ENCODE assay signal across 20 cellular contexts in the genomic region with DNA sequence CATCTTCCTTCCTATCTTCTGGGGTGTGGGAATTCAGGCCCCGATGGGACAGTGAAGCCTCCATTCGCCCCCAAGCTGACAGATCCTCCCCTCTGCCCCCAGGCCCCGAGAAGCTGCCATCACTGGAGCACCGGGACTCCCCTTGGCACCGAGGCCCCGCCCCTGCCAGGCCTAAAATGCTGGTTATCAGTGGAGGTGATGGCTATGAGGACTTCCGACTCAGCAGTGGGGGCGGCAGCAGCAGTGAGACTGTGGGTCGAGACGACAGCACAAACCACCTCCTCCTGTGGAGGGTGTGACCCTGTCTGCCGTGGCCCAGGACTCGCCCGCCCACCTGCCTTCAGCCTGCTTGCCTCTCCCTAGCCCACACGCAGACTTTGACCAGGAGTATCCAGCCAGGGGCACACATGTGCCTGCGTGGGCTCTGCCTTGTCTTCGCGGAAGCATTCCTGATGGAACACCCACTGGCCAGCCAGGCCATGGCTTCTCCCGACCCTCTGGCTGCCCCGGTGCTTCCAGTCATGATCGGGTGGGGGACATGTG. TPM values are rescaled to one million over a fixed set of nuclear protein-coding genes. Genes with fewer than 3 reads are reported as not detected.
DNase-seq lines count a peak whose midpoint lies in the region; ATAC-seq and TF ChIP-seq lines count a peak whose summit lies in the region.
"Had no signal": no experiment of that assay in that cellular context is flagged by ENCODE, and none has a peak within 500 bp of the region (broad histone marks: within the 10 kb centered on the region; RNA-seq: fewer than 3 reads in every experiment).

No MANE protein-coding gene starts in this region.

- no peak overlapping the region for H3K27ac Mint-ChIP-seq in activated CD4-positive, alpha-beta T cell treated with anti-CD3 and anti-CD28 coated beads, Interleukin-2, amount 10 ng/mL, durations not matched to agents 24 days and 14 days
- H3K27ac Mint-ChIP-seq in CD8-positive, alpha-beta T cell = peak overlapping the region; percentile 94
- peak overlapping the region; percentile 88 to 100 (median 98) for H3K27ac Mint-ChIP-seq in naive thymus-derived CD4-positive, alpha-beta T cell

- no peaks in the 10 kb centered on the region for H3K27me3 Mint-ChIP-seq in activated CD4-positive, alpha-beta T cell treated with anti-CD3 and anti-CD28 coated beads, Interleukin-2, amount 10 ng/mL, durations not matched to agents 24 days and 14 days
- no peaks in the 10 kb centered on the region for H3K27me3 Mint-ChIP-seq in CD8-positive, alpha-beta T cell (ENCODE audit: low read depth)
- no peaks in the 10 kb centered on the region for H3K27me3 Mint-ChIP-seq in naive thymus-derived CD4-positive, alpha-beta T cell

- TF ChIP-seq CTCF in CD8-positive, alpha-beta T cell (IDR thresholded peaks at IDR 0.05) = no peak

- no peak overlapping the region for H3K4me3 Mint-ChIP-seq in activated CD4-positive, alpha-beta T cell treated with anti-CD3 and anti-CD28 coated beads, Interleukin-2, amount 10 ng/mL, durations not matched to agents 24 days and 14 days
- H3K4me3 Mint-ChIP-seq in CD8-positive, alpha-beta T cell = no peak overlapping the region
- H3K4me3 Mint-ChIP-seq in naive thymus-derived CD4-positive, alpha-beta T cell = peak overlapping the region in 5 of 10 donors; percentile 22 to 69 (median 50)
- H3K4me3 Mint-ChIP-seq: activated naive CD4-positive, alpha-beta T cell treated with anti-CD3 and anti-CD28 coated beads, Interleukin-2, amount 10 ng/mL, durations not matched to agents 7 days and 5 days; CD14-positive monocyte had no signal

- CTCF ChIA-PET in CD8-positive, alpha-beta T cell (lab: Charles Lee) = interaction anchor here (1.2 to 11.3 kb wide), 4 partner anchors 9 to 31 kb away, joined by 3 to 130 read pairs (median 8); partner anchors contain the start of gene RELT
- CTCF ChIA-PET in naive thymus-derived CD4-positive, alpha-beta T cell (lab: Charles Lee) = interaction anchor here (8.6 kb wide), 1 partner anchor 16 kb away, joined by 81 read pairs; no protein-coding TSS in a partner anchor

- H3K36me3 Mint-ChIP-seq in activated CD4-positive, alpha-beta T cell treated with anti-CD3 and anti-CD28 coated beads, Interleukin-2, amount 10 ng/mL, durations not matched to agents 24 days and 14 days (ENCODE audit: low read depth) = no peaks in the 10 kb centered on the region
- H3K36me3 Mint-ChIP-seq in CD8-positive, alpha-beta T cell = no peaks in the 10 kb centered on the region
- H3K36me3 Mint-ChIP-seq in naive thymus-derived CD4-positive, alpha-beta T cell = peaks cover 0 to 5% (median 2%) of the 10 kb centered on the region in 5 donors
- H3K36me3 Mint-ChIP-seq: CD14-positive monocyte had no signal

- no peaks in the 10 kb centered on the region for H3K27me3 ChIP-seq in CD8-positive, alpha-beta T cell (ENCODE audit: insufficient read depth, low read length)
- no peaks in the 10 kb centered on the region for H3K27me3 ChIP-seq in naive thymus-derived CD4-positive, alpha-beta T cell (ENCODE audit: control insufficient read depth in 2 of 2, insufficient read depth in 2 of 2, low read length in 2 of 2)
- H3K27me3 ChIP-seq: brain microvascular endothelial cell, Peyer's patch, stomach, upper lobe of right lung had no signal

- peak; percentile 44 for DNase-seq in activated CD4-positive, alpha-beta T cell treated with anti-CD3 and anti-CD28 coated beads for 48 hours
- DNase-seq in activated CD4-positive, alpha-beta T cell treated with anti-CD3 and anti-CD28 coated beads, Interleukin-2, amount 10 ng/mL, durations not matched to agents 24 days and 14 days = no peak
- DNase-seq in CD8-positive, alpha-beta T cell = no peak
- DNase-seq in activated T-cell treated with anti-CD3 and anti-CD28 coated beads, Interleukin-2, amount 50 U/mL, for 48 hours = peak; percentile 38 to 47
- DNase-seq in naive thymus-derived CD4-positive, alpha-beta T cell = no peak
- DNase-seq in midbrain (lab: John Stamatoyannopoulos, UW) (no peak), 8988T (no peak), HuH-7 (ENCODE audit: low spot score) (no peak)
- DNase-seq: activated naive CD4-positive, alpha-beta T cell treated with anti-CD3 and anti-CD28 coated beads, Interleukin-2, amount 10 ng/mL, durations not matched to agents 7 days and 5 days; brain microvascular endothelial cell; DMS79; lower lobe of right lung; NCI-H2171 treated with DMSO at 0.1 percent for 48 hours; Peyer's patch; SK-N-SH; stomach; upper lobe of right lung had no signal

- no peaks in the 10 kb centered on the region for H3K9me3 Mint-ChIP-seq in activated CD4-positive, alpha-beta T cell treated with anti-CD3 and anti-CD28 coated beads, Interleukin-2, amount 10 ng/mL, durations not matched to agents 24 days and 14 days
- no peaks in the 10 kb centered on the region for H3K9me3 Mint-ChIP-seq in CD8-positive, alpha-beta T cell
- peaks cover 0 to 5% (median 0%) of the 10 kb centered on the region in 11 donors for H3K9me3 Mint-ChIP-seq in naive thymus-derived CD4-positive, alpha-beta T cell
- H3K9me3 Mint-ChIP-seq: activated naive CD4-positive, alpha-beta T cell treated with anti-CD3 and anti-CD28 coated beads, Interleukin-2, amount 10 ng/mL, durations not matched to agents 7 days and 5 days; CD14-positive monocyte had no signal

- intact Hi-C loops in activated CD4-positive, alpha-beta T cell treated with anti-CD3 and anti-CD28 coated beads, Interleukin-2, amount 10 ng/mL, durations not matched to agents 24 days and 14 days (cut with micrococcal nuclease) = no loop called here
- intact Hi-C loops in CD8-positive, alpha-beta T cell (cut with DNase I, micrococcal nuclease) = no loop called here
- intact Hi-C loops in naive thymus-derived CD4-positive, alpha-beta T cell (cut with micrococcal nuclease) = loop anchor here in 1 of 2 donors (10.0 kb wide), 1 partner anchor 1143 kb away; the partner anchor contains the start of gene INPPL1

- ATAC-seq in CD8-positive, alpha-beta T cell = no peak
- ATAC-seq in naive thymus-derived CD4-positive, alpha-beta T cell = no peak
- ATAC-seq: esophagus mucosa, lower lobe of right lung, upper lobe of right lung had no signal

- no peak overlapping the region for H3K4me3 ChIP-seq in CD8-positive, alpha-beta T cell (ENCODE audit: low read depth, low read length)
- no peak overlapping the region for H3K4me3 ChIP-seq in naive thymus-derived CD4-positive, alpha-beta T cell (ENCODE audit: low read length)
- H3K4me3 ChIP-seq: lower lobe of right lung, Peyer's patch, skin epidermis, stomach, upper lobe of right lung had no signal

- POLR2A ChIA-PET in CD8-positive, alpha-beta T cell (lab: Charles Lee) = interaction anchor here (1.4 to 3.4 kb wide), 3 partner anchors 8 to 16 kb away, joined by 4 to 11 read pairs (median 6); partner anchors contain the start of gene RELT
- POLR2A ChIA-PET in naive thymus-derived CD4-positive, alpha-beta T cell (lab: Charles Lee) = interaction anchor here (1.0 to 1.4 kb wide), 3 partner anchors 8 to 12 kb away, joined by 4 to 6 read pairs (median 4); no protein-coding TSS in a partner anchor

- peaks cover 21% of the 10 kb centered on the region for H3K4me1 Mint-ChIP-seq in activated CD4-positive, alpha-beta T cell treated with anti-CD3 and anti-CD28 coated beads, Interleukin-2, amount 10 ng/mL, durations not matched to agents 24 days and 14 days
- peaks cover 35% of the 10 kb centered on the region for H3K4me1 Mint-ChIP-seq in CD8-positive, alpha-beta T cell (ENCODE audit: low read depth)
- peaks cover 15 to 39% (median 24%) of the 10 kb centered on the region in 7 donors for H3K4me1 Mint-ChIP-seq in naive thymus-derived CD4-positive, alpha-beta T cell

- no peaks in the 10 kb centered on the region for H3K9me3 ChIP-seq in CD8-positive, alpha-beta T cell (ENCODE audit: low read length)
- H3K9me3 ChIP-seq in naive thymus-derived CD4-positive, alpha-beta T cell (ENCODE audit: control insufficient read depth in 2 of 3, low read length in 3 of 3) = no peaks in the 10 kb centered on the region
- H3K9me3 ChIP-seq: lower lobe of right lung, Peyer's patch, SK-N-SH, stomach, upper lobe of right lung had no signal

- H3K4me1 ChIP-seq in CD8-positive, alpha-beta T cell (ENCODE audit: insufficient read depth, low read length) = peaks cover 29% of the 10 kb centered on the region
- H3K4me1 ChIP-seq in naive thymus-derived CD4-positive, alpha-beta T cell (ENCODE audit: control insufficient read depth in 2 of 2, insufficient read depth in 2 of 2, low read length in 2 of 2) = peaks cover 30% of the 10 kb centered on the region in 2 donors

- H3K27ac ChIP-seq in CD8-positive, alpha-beta T cell (ENCODE audit: low read depth, low read length) = no peak overlapping the region
- H3K27ac ChIP-seq in naive thymus-derived CD4-positive, alpha-beta T cell (ENCODE audit: low read depth, low read length) = peak overlapping the region; percentile 78
- H3K27ac ChIP-seq: brain microvascular endothelial cell, lower lobe of right lung, stomach, upper lobe of right lung had no signal

- H3K36me3 ChIP-seq in CD8-positive, alpha-beta T cell (ENCODE audit: insufficient read depth, low read length) = no peaks in the 10 kb centered on the region
- no peaks in the 10 kb centered on the region for H3K36me3 ChIP-seq in naive thymus-derived CD4-positive, alpha-beta T cell (ENCODE audit: control insufficient read depth in 2 of 3, insufficient read depth in 3 of 3, low read length in 3 of 3)

RNA-seq across cellular contexts. Expression of gene RELT, which starts 8.6 kb away (rescaled TPM):
- total RNA-seq in activated CD4-positive, alpha-beta T cell treated with anti-CD3 and anti-CD28 coated beads, Interleukin-2, amount 10 ng/mL, durations not matched to agents 24 days and 14 days = 35.0 and 38.5 TPM in 2 replicates
- total RNA-seq in CD8-positive, alpha-beta T cell = 100 to 1,000 TPM; 144 to 158 TPM
- total RNA-seq in naive thymus-derived CD4-positive, alpha-beta T cell = 100 to 1,000 TPM in 2 of 5 experiments, 10 to 100 TPM in 3; 11.9 to 275 (median 28.4) TPM
- 1 to 10 TPM; 2.0 to 6.4 TPM for polyA plus RNA-seq in naive thymus-derived CD4-positive, alpha-beta T cell

RNA-seq across cellular contexts. Expression of gene ARHGEF17, which starts 59.5 kb away (rescaled TPM):
- total RNA-seq in activated CD4-positive, alpha-beta T cell treated with anti-CD3 and anti-CD28 coated beads, Interleukin-2, amount 10 ng/mL, durations not matched to agents 24 days and 14 days = 0.05 TPM in 1 of 2 replicates, not detected in the other
- total RNA-seq in CD8-positive, alpha-beta T cell = under 1 TPM in 1 of 2 experiments, not detected in 1; 0.14 TPM
- 1 to 10 TPM in 1 of 5 experiments, under 1 TPM in 2, not detected in 2; 0.11 to 1.1 (median 0.98) TPM for total RNA-seq in naive thymus-derived CD4-positive, alpha-beta T cell
- not detected for polyA plus RNA-seq in naive thymus-derived CD4-positive, alpha-beta T cell

Comparison
In these comparisons a context has a peak if more than half of its experiments do, and no peak if none do; other contexts are left out.
1. DNase-seq: peak in activated CD4-positive, alpha-beta T cell treated with anti-CD3 and anti-CD28 coated beads for 48 hours (single experiment) and activated T-cell treated with anti-CD3 and anti-CD28 coated beads, Interleukin-2, amount 50 U/mL, for 48 hours (2 of 2); none in activated CD4-positive, alpha-beta T cell treated with anti-CD3 and anti-CD28 coated beads, Interleukin-2, amount 10 ng/mL, durations not matched to agents 24 days and 14 days (single experiment), CD8-positive, alpha-beta T cell (0 of 7), naive thymus-derived CD4-positive, alpha-beta T cell (0 of 9), midbrain (single experiment), 8988T (single experiment) and HuH-7 (single experiment).